ENCODE assay signal across 33 cellular contexts in the genomic region with DNA sequence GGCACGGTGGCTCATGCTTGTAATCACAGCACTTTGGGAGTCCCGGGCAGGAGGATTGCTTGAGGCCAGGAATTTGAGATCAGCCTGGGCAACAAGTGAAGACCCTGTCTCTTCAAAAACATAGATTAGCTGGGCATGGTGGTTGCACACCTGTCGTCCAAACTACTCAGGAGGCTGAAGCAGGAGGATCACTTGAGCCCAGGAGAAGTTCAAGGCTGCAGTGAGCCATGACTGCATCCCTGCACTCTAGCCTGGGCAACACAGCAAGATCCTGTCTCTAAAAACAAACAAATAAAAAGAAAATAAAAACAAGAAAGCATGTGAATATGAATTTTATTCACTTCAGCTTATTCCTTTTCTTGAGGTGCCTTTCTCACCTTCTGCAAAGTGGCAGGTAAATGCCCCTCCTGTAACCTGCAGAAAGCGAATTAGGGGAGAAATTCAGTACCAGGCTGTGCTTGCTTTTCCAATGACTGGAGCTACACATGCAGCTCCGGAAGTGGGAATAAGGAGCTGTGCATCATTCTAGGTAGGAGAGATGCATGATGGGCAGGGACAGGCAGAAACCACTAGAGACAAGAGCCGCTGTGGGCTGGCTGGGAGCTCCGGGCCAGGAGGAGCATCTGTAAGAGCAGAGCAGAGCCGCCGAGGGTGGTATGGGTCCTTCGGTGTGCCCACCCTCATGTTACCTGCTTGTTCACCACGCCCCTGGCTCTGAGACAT.
"Had no signal": no experiment of that assay in that cellular context is flagged by ENCODE, and none has a peak within 500 bp of the region (broad histone marks: within the 10 kb centered on the region; RNA-seq: fewer than 3 reads in every experiment).

No MANE protein-coding gene starts in this region.

- DNase-seq: activated CD4-positive, alpha-beta memory T cell treated with anti-CD3 and anti-CD28 coated beads, Interleukin-2, amount 10 ng/mL, durations not matched to agents 7 days and 5 days; activated CD4-positive, alpha-beta T cell treated with anti-CD3 and anti-CD28 coated beads for 36 hours; activated CD4-positive, alpha-beta T cell treated with anti-CD3 and anti-CD28 coated beads, Interleukin-2, amount 10 ng/mL, durations not matched to agents 7 days and 5 days; activated CD4-positive, alpha-beta T cell treated with anti-CD3 and anti-CD28 coated beads, Interleukin-2, amount 50 U/mL, for 4 hours; activated CD4-positive, CD25-positive, alpha-beta regulatory T cell; activated CD4-positive, CD25-positive, alpha-beta regulatory T cell treated with anti-CD3 and anti-CD28 coated beads, Interleukin-2, amount 50 U/mL, for 72 hours; activated CD8-positive, alpha-beta memory T cell treated with anti-CD3 and anti-CD28 coated beads, Interleukin-2, amount 50 U/mL, for 48 hours; activated gamma-delta T cell; activated naive CD4-positive, alpha-beta T cell; activated naive CD4-positive, alpha-beta T cell treated with anti-CD3 and anti-CD28 coated beads, Interleukin-2, amount 10 ng/mL, durations not matched to agents 7 days and 5 days; activated naive CD8-positive, alpha-beta T cell treated with anti-CD3 and anti-CD28 coated beads, Interleukin-2, amount 10 ng/mL, durations not matched to agents 7 days and 5 days; activated T-cell treated with anti-CD3 and anti-CD28 coated beads for 4 hours; activated T-cell treated with anti-CD3 and anti-CD28 coated beads, Interleukin-2, amount 50 U/mL, for 24 hours; activated T-cell treated with anti-CD3 and anti-CD28 coated beads, Interleukin-2, amount 50 U/mL, for 72 hours; amniotic stem cell; anterior cingulate cortex; brain microvascular endothelial cell; cortex of kidney; effector CD8-positive, alpha-beta T cell; esophagus squamous epithelium; foreskin melanocyte; T-helper 1 cell; T-helper 17 cell; T1000; WERI-Rb-1 had no signal

- H3K4me3 ChIP-seq: esophagus squamous epithelium, gastroesophageal sphincter had no signal

- H3K36me3 ChIP-seq: brain microvascular endothelial cell, esophagus squamous epithelium, gastroesophageal sphincter, WERI-Rb-1 had no signal

- ATAC-seq: activated CD4-positive, alpha-beta T cell treated with anti-CD3 and anti-CD28 coated beads for 36 hours; activated naive CD4-positive, alpha-beta T cell treated with anti-CD3 and anti-CD28 coated beads, Interleukin-2, amount 50 U/mL, for 72 hours; activated T-cell treated with anti-CD3 and anti-CD28 coated beads, Interleukin-2, amount 50 U/mL, for 72 hours; gastroesophageal sphincter; T-helper 17 cell had no signal

- H3K27ac ChIP-seq: brain microvascular endothelial cell, epithelial cell of prostate, esophagus squamous epithelium, gastroesophageal sphincter, WERI-Rb-1 had no signal

- H3K9me3 ChIP-seq: esophagus squamous epithelium, gastroesophageal sphincter had no signal

- H3K4me1 ChIP-seq: gastroesophageal sphincter had no signal

- FAIRE-seq: astrocyte, bronchial epithelial cell, colon, endometrium, endothelial cell of umbilical vein had no signal

- H3K27me3 ChIP-seq: brain microvascular endothelial cell had no signal
